Comparison of ENCODE assay signal across 19 cellular contexts in genomic region chr17:55737976-55738501, GRCh38. TPM values are rescaled to one million over a fixed set of nuclear protein-coding genes. Genes with fewer than 3 reads are reported as not detected.
"Had no signal": no experiment of that assay in that cellular context is flagged by ENCODE, and none has a peak within 500 bp of the region (broad histone marks: within the 10 kb centered on the region; RNA-seq: fewer than 3 reads in every experiment).

No MANE protein-coding gene starts in this region.

- H3K4me1 Mint-ChIP-seq: natural killer cell had no signal

- H3K9me3 ChIP-seq: heart right ventricle, mucosa of descending colon, prostate gland, right lobe of liver had no signal

- H3K4me3 Mint-ChIP-seq: activated naive CD4-positive, alpha-beta T cell treated with anti-CD3 and anti-CD28 coated beads, Interleukin-2, amount 10 ng/mL, durations not matched to agents 7 days and 5 days; natural killer cell; T-helper 2 cell treated with Interferon-gamma antibody and Interleukin-4, amounts not matched to agents 5 μg/mL and 100 μg/mL, for 36 hours; type B pancreatic cell had no signal

- H3K4me3 ChIP-seq: coronary artery, heart right ventricle, mucosa of descending colon, prostate gland, right lobe of liver had no signal

- H3K27me3 Mint-ChIP-seq: type B pancreatic cell had no signal

- H3K4me1 ChIP-seq: prostate gland had no signal

- H3K27me3 ChIP-seq: heart right ventricle, right lobe of liver had no signal

- H3K27ac Mint-ChIP-seq: activated naive CD4-positive, alpha-beta T cell treated with anti-CD3 and anti-CD28 coated beads, Interleukin-2, amount 10 ng/mL, durations not matched to agents 7 days and 5 days; natural killer cell; T-helper 2 cell treated with Interferon-gamma antibody and Interleukin-4, amounts not matched to agents 5 μg/mL and 100 μg/mL, for 36 hours; type B pancreatic cell had no signal

- H3K36me3 Mint-ChIP-seq: activated naive CD4-positive, alpha-beta T cell treated with anti-CD3 and anti-CD28 coated beads, Interleukin-2, amount 10 ng/mL, durations not matched to agents 7 days and 5 days; natural killer cell; type B pancreatic cell had no signal

- ATAC-seq: heart right ventricle, left lobe of liver, mucosa of descending colon, natural killer cell, right lobe of liver had no signal

- H3K36me3 ChIP-seq: heart right ventricle, prostate gland, right lobe of liver had no signal

- H3K27ac ChIP-seq: coronary artery, heart right ventricle, prostate gland, right lobe of liver had no signal

- H3K9me3 Mint-ChIP-seq: activated naive CD4-positive, alpha-beta T cell treated with anti-CD3 and anti-CD28 coated beads, Interleukin-2, amount 10 ng/mL, durations not matched to agents 7 days and 5 days; natural killer cell; T-helper 2 cell treated with Interferon-gamma antibody and Interleukin-4, amounts not matched to agents 5 μg/mL and 100 μg/mL, for 36 hours; type B pancreatic cell had no signal

- DNase-seq: activated CD4-positive, alpha-beta T cell treated with anti-CD3 and anti-CD28 coated beads for 4 hours; activated CD8-positive, alpha-beta memory T cell treated with anti-CD3 and anti-CD28 coated beads for 24 hours; activated naive CD4-positive, alpha-beta T cell treated with anti-CD3 and anti-CD28 coated beads, Interleukin-2, amount 10 ng/mL, durations not matched to agents 7 days and 5 days; caudate nucleus; effector CD4-positive, alpha-beta T cell; heart right ventricle; islet precursor cell; mammary epithelial cell; mucosa of descending colon; natural killer cell; occipital lobe; right lobe of liver; stimulated activated naive CD4-positive, alpha-beta T cell treated with Interleukin-2 at 50 U/mL for 16 hours had no signal

RNA-seq across cellular contexts. Expression of gene TMEM100, which starts 15.4 kb away (rescaled TPM):
- total RNA-seq: endothelial cell of umbilical vein, natural killer cell had no signal
